In genomic region chr2:217932661-217933325, GRCh38 we compare ENCODE assay signal across 8 cellular contexts.
DNase-seq lines count a peak whose midpoint lies in the region; ATAC-seq and TF ChIP-seq lines count a peak whose summit lies in the region.

No MANE protein-coding gene starts in this region.

- H3K4me1 Mint-ChIP-seq in brain: peaks cover 78% of the 10 kb centered on the region

- no peaks in the 10 kb centered on the region for H3K27me3 ChIP-seq in layer of hippocampus (ENCODE audit: control insufficient read depth, insufficient read depth, low read length)

- H3K9me3 Mint-ChIP-seq in brain: no peaks in the 10 kb centered on the region

- TF ChIP-seq CTCF in brain (conservative IDR thresholded peaks at IDR 0.05): peak; percentile 28

- H3K4me3 Mint-ChIP-seq in brain: peak overlapping the region in 4 of 5 experiments; percentile 14 to 49 (median 26)

- H3K27me3 Mint-ChIP-seq in brain: no peaks in the 10 kb centered on the region

- peak; percentile 97 for DNase-seq in NCI-H1694 (lab: John Stamatoyannopoulos, UW)
- DNase-seq in substantia nigra (lab: John Stamatoyannopoulos, UW): peak in 1 of 49 donors; percentile 47
- DNase-seq in GM03348 (ENCODE audit: low spot score): no peak
- no peak for DNase-seq in NCI-H2107 (lab: John Stamatoyannopoulos, UW)

- H3K36me3 Mint-ChIP-seq in brain: no peaks in the 10 kb centered on the region

- ATAC-seq in HG03432 (IDR thresholded peaks at IDR 0.05; ENCODE audit: unreplicated experiment) (no peak), HG02840 (IDR thresholded peaks at IDR 0.05; ENCODE audit: low FRiP score, unreplicated experiment) (no peak)

- H3K27ac ChIP-seq in layer of hippocampus (ENCODE audit: low read depth, low read length) (peak overlapping the region; percentile 56), substantia nigra (ENCODE audit: low read depth, low read length, poor library complexity, severe bottlenecking) (peak overlapping the region; percentile 17)

- peak overlapping the region; percentile 91 to 96 (median 95) for H3K27ac Mint-ChIP-seq in brain
